13 cellular contexts compared by ENCODE assay signal in the genomic region with DNA sequence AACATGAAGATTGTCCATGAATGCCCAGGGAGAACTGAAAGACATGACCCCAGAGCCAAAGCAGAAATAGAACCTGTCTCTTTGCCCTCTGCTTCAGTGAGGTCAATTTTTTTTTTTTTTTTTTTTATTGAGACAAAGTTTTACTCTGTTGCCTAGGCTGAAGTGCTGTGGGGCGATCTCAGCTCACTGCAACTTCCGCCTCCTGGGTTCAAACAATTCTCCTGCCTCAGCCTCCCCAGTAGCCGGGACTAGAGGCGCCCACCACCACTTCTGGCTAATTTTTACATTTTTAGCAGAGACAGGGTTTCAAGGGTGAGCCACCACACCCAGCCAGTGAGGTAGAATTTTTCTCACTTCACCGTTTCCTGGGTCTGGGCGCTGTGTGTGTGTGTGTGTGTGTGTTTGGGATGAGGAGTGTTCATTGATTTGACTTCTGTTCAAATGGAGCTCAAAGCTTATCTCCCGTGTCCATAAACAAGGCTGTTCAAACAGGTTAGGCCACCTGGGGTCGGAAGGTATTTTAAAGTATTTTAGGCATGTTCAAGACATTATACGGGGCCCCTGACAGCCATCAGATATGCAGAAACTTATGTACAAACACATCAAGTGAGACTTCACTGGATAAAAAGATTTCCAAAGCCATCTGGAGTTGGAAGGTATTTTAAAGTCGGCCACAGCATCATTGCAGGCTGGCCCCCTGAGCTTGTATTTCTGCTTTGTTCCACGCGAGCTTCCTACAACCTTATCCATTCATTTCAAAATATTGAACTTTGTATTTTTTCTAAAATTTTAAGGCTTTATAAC.
DNase-seq lines count a peak whose midpoint lies in the region; ATAC-seq and TF ChIP-seq lines count a peak whose summit lies in the region.
"Had no signal": no experiment of that assay in that cellular context is flagged by ENCODE, and none has a peak within 500 bp of the region (broad histone marks: within the 10 kb centered on the region; RNA-seq: fewer than 3 reads in every experiment).

No MANE protein-coding gene starts in this region.

- H3K27me3 Mint-ChIP-seq in activated T-cell treated with anti-CD3 and anti-CD28 coated beads, Interleukin-2, amount 50 U/mL, for 24 hours: no peaks in the 10 kb centered on the region
- no peaks in the 10 kb centered on the region for H3K27me3 Mint-ChIP-seq in effector memory CD8-positive, alpha-beta T cell
- no peaks in the 10 kb centered on the region for H3K27me3 Mint-ChIP-seq in progenitor cell of endocrine pancreas

- H3K9me3 Mint-ChIP-seq in activated T-cell treated with anti-CD3 and anti-CD28 coated beads, Interleukin-2, amount 50 U/mL, for 24 hours: no peaks in the 10 kb centered on the region
- H3K9me3 Mint-ChIP-seq in effector memory CD8-positive, alpha-beta T cell: no peaks in the 10 kb centered on the region
- no peaks in the 10 kb centered on the region for H3K9me3 Mint-ChIP-seq in progenitor cell of endocrine pancreas (ENCODE audit: low read depth)

- peaks cover 59% of the 10 kb centered on the region for H3K4me1 Mint-ChIP-seq in activated T-cell treated with anti-CD3 and anti-CD28 coated beads, Interleukin-2, amount 50 U/mL, for 24 hours (ENCODE audit: low read depth)
- H3K4me1 Mint-ChIP-seq in effector memory CD8-positive, alpha-beta T cell (ENCODE audit: low read depth in 2 of 2): peaks cover 61 to 75% of the 10 kb centered on the region in 2 donors
- peaks cover 30% of the 10 kb centered on the region for H3K4me1 Mint-ChIP-seq in progenitor cell of endocrine pancreas (ENCODE audit: low read depth)

- no peak for DNase-seq in activated T-cell treated with anti-CD3 and anti-CD28 coated beads, Interleukin-2, amount 50 U/mL, for 24 hours
- DNase-seq in activated T-cell treated with anti-CD3 and anti-CD28 coated beads for 4 hours (no peak), MV-4-11 (lab: John Stamatoyannopoulos, UW) (peak; percentile 23), progenitor cell of endocrine pancreas (ENCODE audit: low spot score, unreplicated experiment) (peak; percentile 49), germinal center (ENCODE audit: low spot score) (no peak), SIG-M5 treated with dmso at 0.1 percent for 504 hours (lab: John Stamatoyannopoulos, UW; ENCODE audit: unreplicated experiment) (no peak), substantia nigra (lab: John Stamatoyannopoulos, UW) (no peak)
- DNase-seq in effector memory CD8-positive, alpha-beta T cell: peak in 2 of 3 experiments; percentile 17 to 40
- DNase-seq: activated CD8-positive, alpha-beta memory T cell treated with anti-CD3 and anti-CD28 coated beads for 24 hours; EL; NCI-H1048; NCI-H2227 treated with DMSO at 0.1 percent for 48 hours; stimulated activated CD4-positive, alpha-beta T cell treated with anti-CD3 and anti-CD28 coated beads, Interleukin-2, amount 100 ng/mL, for 24 hours had no signal

- H3K4me3 Mint-ChIP-seq in activated T-cell treated with anti-CD3 and anti-CD28 coated beads, Interleukin-2, amount 50 U/mL, for 24 hours: no peak overlapping the region
- H3K4me3 Mint-ChIP-seq in effector memory CD8-positive, alpha-beta T cell: peak overlapping the region; percentile 70 to 84
- peak overlapping the region; percentile 51 for H3K4me3 Mint-ChIP-seq in progenitor cell of endocrine pancreas (ENCODE audit: low read depth)

- ATAC-seq in effector memory CD8-positive, alpha-beta T cell (replicated peaks): no peak

- no peaks in the 10 kb centered on the region for H3K36me3 Mint-ChIP-seq in activated T-cell treated with anti-CD3 and anti-CD28 coated beads, Interleukin-2, amount 50 U/mL, for 24 hours (ENCODE audit: low read depth)
- peaks cover 29% of the 10 kb centered on the region for H3K36me3 Mint-ChIP-seq in effector memory CD8-positive, alpha-beta T cell (ENCODE audit: insufficient read depth)
- no peaks in the 10 kb centered on the region for H3K36me3 Mint-ChIP-seq in progenitor cell of endocrine pancreas (ENCODE audit: insufficient read depth)

- no peak overlapping the region for H3K27ac ChIP-seq in substantia nigra (ENCODE audit: low read depth, low read length, poor library complexity, severe bottlenecking)

- TF ChIP-seq CTCF in progenitor cell of endocrine pancreas (IDR thresholded peaks at IDR 0.05; ENCODE audit: unreplicated experiment): no peak

- peak overlapping the region; percentile 47 for H3K27ac Mint-ChIP-seq in activated T-cell treated with anti-CD3 and anti-CD28 coated beads, Interleukin-2, amount 50 U/mL, for 24 hours
- peak overlapping the region; percentile 97 to 98 for H3K27ac Mint-ChIP-seq in effector memory CD8-positive, alpha-beta T cell
- peak overlapping the region; percentile 97 for H3K27ac Mint-ChIP-seq in progenitor cell of endocrine pancreas

Comparison
In these comparisons a context has a peak if more than half of its experiments do, and no peak if none do; other contexts are left out.
1. DNase-seq: peak in MV-4-11 (single experiment), effector memory CD8-positive, alpha-beta T cell (2 of 3) and progenitor cell of endocrine pancreas (single experiment); none in activated T-cell treated with anti-CD3 and anti-CD28 coated beads, Interleukin-2, amount 50 U/mL, for 24 hours (single experiment), activated T-cell treated with anti-CD3 and anti-CD28 coated beads for 4 hours (single experiment), germinal center (single experiment), SIG-M5 treated with dmso at 0.1 percent for 504 hours (single experiment) and substantia nigra (0 of 49).
2. H3K27ac Mint-ChIP-seq: peak in every context shown above with its lines; median percentile 98 in effector memory CD8-positive, alpha-beta T cell; 97 in progenitor cell of endocrine pancreas; 47 in activated T-cell treated with anti-CD3 and anti-CD28 coated beads, Interleukin-2, amount 50 U/mL, for 24 hours.